In the genomic region with DNA sequence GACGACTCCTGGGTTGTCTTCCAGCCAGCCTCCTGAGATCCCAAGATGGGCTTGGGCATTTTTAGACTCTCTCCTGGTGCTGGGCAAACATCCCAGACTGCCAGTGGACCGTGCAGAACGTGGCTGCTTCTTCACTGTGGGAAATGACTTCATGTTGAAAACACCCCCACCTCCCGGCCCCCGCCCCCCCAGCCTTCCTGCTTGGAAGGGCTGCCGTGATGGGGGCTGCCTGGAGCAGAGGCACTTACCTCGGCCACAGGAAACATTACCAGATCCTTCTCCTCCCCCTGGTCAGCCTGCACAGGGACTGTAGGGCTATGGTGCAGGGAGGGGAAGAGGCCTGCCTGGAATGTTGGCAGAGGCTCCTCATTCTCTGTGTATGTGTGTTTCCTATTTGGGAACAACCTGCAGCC, we compare ENCODE assay signal across 10 cellular contexts.
A peak's percentile ranks its signal among the peaks of the same experiment; 100 is the strongest.
DNase-seq lines count a peak whose midpoint lies in the region; ATAC-seq and TF ChIP-seq lines count a peak whose summit lies in the region.
"Had no signal": no experiment of that assay in that cellular context is flagged by ENCODE, and none has a peak within 500 bp of the region (broad histone marks: within the 10 kb centered on the region; RNA-seq: fewer than 3 reads in every experiment).

No MANE protein-coding gene starts in this region.

- H3K9me3 Mint-ChIP-seq in progenitor cell of endocrine pancreas (ENCODE audit: low read depth) = no peaks in the 10 kb centered on the region

- H3K27ac ChIP-seq in ovary = no peak overlapping the region
- H3K27ac ChIP-seq in foreskin keratinocyte = no peak overlapping the region
- H3K27ac ChIP-seq: body of pancreas had no signal

- ATAC-seq in Right ventricle myocardium superior (ENCODE audit: poor library complexity) = peak; percentile 74
- no peak for ATAC-seq in foreskin keratinocyte
- no peak for ATAC-seq in GM18907 (IDR thresholded peaks at IDR 0.05; ENCODE audit: unreplicated experiment)
- no peak for ATAC-seq in GM21737 (IDR thresholded peaks at IDR 0.05; ENCODE audit: unreplicated experiment)

- H3K27me3 ChIP-seq in ovary = no peaks in the 10 kb centered on the region
- peaks cover 51% of the 10 kb centered on the region for H3K27me3 ChIP-seq in foreskin keratinocyte
- H3K27me3 ChIP-seq: body of pancreas had no signal

- DNase-seq in EH (ENCODE audit: low read depth) (peak; percentile 60), astrocyte of the hippocampus (ENCODE audit: low read depth, low spot score) (peak; percentile 69), Right ventricle myocardium superior (peak; percentile 61), ovary (peak in 3 of 5 donors; percentile 23 to 45 (median 30)), progenitor cell of endocrine pancreas (ENCODE audit: low spot score, unreplicated experiment) (no peak), foreskin keratinocyte (no peak)

- intact Hi-C loops in Right ventricle myocardium superior (cut with DNase I) (loop anchor here (5.0 to 10.0 kb wide), 2 partner anchors 95 to 148 kb away; a partner anchor contains a TSS), ovary (cut with DNase I) (loop anchor here (5.0 to 10.0 kb wide), 5 partner anchors 42 to 1842 kb away; no protein-coding TSS in a partner anchor)

- no peaks in the 10 kb centered on the region for H3K36me3 Mint-ChIP-seq in progenitor cell of endocrine pancreas (ENCODE audit: insufficient read depth)

- H3K4me3 Mint-ChIP-seq in progenitor cell of endocrine pancreas (ENCODE audit: low read depth) = no peak overlapping the region
- H3K4me3 Mint-ChIP-seq: B cell had no signal

- no peak overlapping the region for H3K4me3 ChIP-seq in ovary
- H3K4me3 ChIP-seq: body of pancreas had no signal

- no peak for TF ChIP-seq CTCF in ovary (IDR thresholded peaks at IDR 0.05)
- TF ChIP-seq CTCF in progenitor cell of endocrine pancreas (IDR thresholded peaks at IDR 0.05; ENCODE audit: unreplicated experiment) = no peak
- no peak for TF ChIP-seq CTCF in foreskin keratinocyte (conservative IDR thresholded peaks at IDR 0.05)

- H3K27me3 Mint-ChIP-seq in progenitor cell of endocrine pancreas = peaks cover 23% of the 10 kb centered on the region

- no peak for TF ChIP-seq POLR2A in ovary (IDR thresholded peaks at IDR 0.05)

- peaks cover 18% of the 10 kb centered on the region for H3K4me1 ChIP-seq in ovary (ENCODE audit: insufficient read depth)
- no peaks in the 10 kb centered on the region for H3K4me1 ChIP-seq in foreskin keratinocyte
- H3K4me1 ChIP-seq: body of pancreas had no signal

- no peak overlapping the region for H3K27ac Mint-ChIP-seq in progenitor cell of endocrine pancreas
- H3K27ac Mint-ChIP-seq: B cell had no signal

- peaks cover 6% of the 10 kb centered on the region for H3K4me1 Mint-ChIP-seq in progenitor cell of endocrine pancreas (ENCODE audit: low read depth)

- H3K9me3 ChIP-seq in ovary = no peaks in the 10 kb centered on the region
- H3K9me3 ChIP-seq: body of pancreas had no signal

- no peaks in the 10 kb centered on the region for H3K36me3 ChIP-seq in ovary

- WGBS in ovary, 3 donors = 8 to 12% (median 9%) methylated on average over 5 to 7 of the region's 7 CpGs

- TF ChIP-seq EP300 in ovary (IDR thresholded peaks at IDR 0.05) = no peak

Comparison
In these comparisons a context has a peak if more than half of its experiments do, and no peak if none do; other contexts are left out.
1. DNase-seq: peak in EH (single experiment), astrocyte of the hippocampus (single experiment), Right ventricle myocardium superior (single experiment) and ovary (3 of 5); none in progenitor cell of endocrine pancreas (single experiment) and foreskin keratinocyte (0 of 2).